20 cellular contexts compared by ENCODE assay signal in genomic region chr13:106656214-106656613, GRCh38.
"Had no signal": no experiment of that assay in that cellular context is flagged by ENCODE, and none has a peak within 500 bp of the region (broad histone marks: within the 10 kb centered on the region; RNA-seq: fewer than 3 reads in every experiment).

No MANE protein-coding gene starts in this region.

- H3K27ac ChIP-seq: heart right ventricle, left lung, ovary, spleen, tibial nerve, upper lobe of left lung, vagina had no signal

- H3K4me1 ChIP-seq: left lung, spleen, vagina had no signal

- H3K4me3 ChIP-seq: heart right ventricle, left lung, lung, ovary, spleen, tibial nerve, upper lobe of left lung, vagina had no signal

- DNase-seq: heart right ventricle; hippocampal formation; kidney glomerular epithelial cell; left colon; left lung; mesendoderm; naive B cell; natural killer cell; nephron progenitor cell; ovary; small intestine; spleen; stimulated activated CD4-positive, alpha-beta T cell treated with anti-CD3 and anti-CD28 coated beads, Interleukin-4, amount 100 ng/mL, for 24 hours; stimulated activated naive CD4-positive, alpha-beta T cell; upper lobe of left lung had no signal

- H3K36me3 ChIP-seq: heart right ventricle, left lung, ovary, spleen, tibial nerve, upper lobe of left lung, vagina had no signal

- H3K27me3 ChIP-seq: heart right ventricle, left lung, ovary, spleen, tibial nerve, upper lobe of left lung, vagina had no signal

- ATAC-seq: heart right ventricle; left colon; left lung; natural killer cell; sciatic nerve; stimulated activated effector memory CD8-positive, alpha-beta T cell treated with anti-CD3 and anti-CD28 coated beads, Interleukin-12 subunit alpha, Interleukin-12 subunit beta, amount 100 ng/mL, for 72 hours had no signal

- H3K9me3 ChIP-seq: heart right ventricle, left lung, ovary, spleen, tibial nerve, upper lobe of left lung, vagina had no signal
